Comparison of ENCODE assay signal across 14 cellular contexts in the genomic region with DNA sequence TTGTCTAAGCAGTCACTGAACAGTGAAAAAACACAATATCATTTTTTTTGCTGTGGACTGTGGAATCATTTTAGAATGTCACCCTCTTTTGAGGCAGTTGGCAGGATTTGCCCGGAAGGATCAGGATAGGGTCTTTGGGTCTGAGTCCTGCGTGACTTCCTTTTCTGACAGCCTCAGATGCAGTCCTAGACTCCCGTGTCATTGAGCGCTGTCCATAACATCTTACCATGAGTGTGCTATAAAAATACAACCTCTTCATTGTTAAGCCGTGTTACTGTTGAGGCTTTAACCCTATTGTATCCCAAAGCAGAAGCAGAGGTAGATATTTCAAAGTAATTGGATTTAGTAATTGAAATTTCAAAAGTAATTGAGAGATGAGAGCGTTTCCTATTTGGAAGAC. TPM values are rescaled to one million over a fixed set of nuclear protein-coding genes. Genes with fewer than 3 reads are reported as not detected.
DNase-seq lines count a peak whose midpoint lies in the region; ATAC-seq and TF ChIP-seq lines count a peak whose summit lies in the region.
"Had no signal": no experiment of that assay in that cellular context is flagged by ENCODE, and none has a peak within 500 bp of the region (broad histone marks: within the 10 kb centered on the region; RNA-seq: fewer than 3 reads in every experiment).

No MANE protein-coding gene starts in this region.

- TF ChIP-seq CTCF in activated CD8-positive, alpha-beta T cell treated with anti-CD3 and anti-CD28 coated beads for 36 hours (IDR thresholded peaks at IDR 0.05): no peak
- TF ChIP-seq CTCF in left lung (IDR thresholded peaks at IDR 0.05) (no peak), esophagus muscularis mucosa (IDR thresholded peaks at IDR 0.05) (no peak)

- no peak for ATAC-seq in activated CD8-positive, alpha-beta T cell treated with anti-CD3 and anti-CD28 coated beads for 36 hours
- ATAC-seq in activated CD8-positive, alpha-beta T cell treated with anti-CD3 and anti-CD28 coated beads, Interleukin-2, amount 10 ng/mL, durations not matched to agents 7 days and 5 days: no peak
- no peak for ATAC-seq in activated naive CD8-positive, alpha-beta T cell treated with anti-CD3 and anti-CD28 coated beads, Interleukin-2, amount 50 U/mL, for 24 hours
- ATAC-seq in left lung: peak; percentile 43
- ATAC-seq: activated CD4-positive, CD25-positive, alpha-beta regulatory T cell treated with anti-CD3 and anti-CD28 coated beads, Interleukin-2, amount 50 U/mL, for 24 hours; left colon had no signal

- H3K27ac Mint-ChIP-seq in activated CD8-positive, alpha-beta T cell treated with anti-CD3 and anti-CD28 coated beads for 36 hours: peak overlapping the region; percentile 16
- H3K27ac Mint-ChIP-seq in activated CD8-positive, alpha-beta T cell treated with anti-CD3 and anti-CD28 coated beads, Interleukin-2, amount 10 ng/mL, durations not matched to agents 7 days and 5 days: no peak overlapping the region
- H3K27ac Mint-ChIP-seq in activated naive CD8-positive, alpha-beta T cell treated with anti-CD3 and anti-CD28 coated beads, Interleukin-2, amount 50 U/mL, for 24 hours: peak overlapping the region; percentile 66

- no peak overlapping the region for H3K4me3 ChIP-seq in left lung
- H3K4me3 ChIP-seq in esophagus muscularis mucosa: no peak overlapping the region

- peaks cover 33% of the 10 kb centered on the region for H3K36me3 Mint-ChIP-seq in activated CD8-positive, alpha-beta T cell treated with anti-CD3 and anti-CD28 coated beads for 36 hours (ENCODE audit: low read depth)
- peaks cover 20% of the 10 kb centered on the region for H3K36me3 Mint-ChIP-seq in activated CD8-positive, alpha-beta T cell treated with anti-CD3 and anti-CD28 coated beads, Interleukin-2, amount 10 ng/mL, durations not matched to agents 7 days and 5 days (ENCODE audit: low read depth)
- H3K36me3 Mint-ChIP-seq in activated naive CD8-positive, alpha-beta T cell treated with anti-CD3 and anti-CD28 coated beads, Interleukin-2, amount 50 U/mL, for 24 hours (ENCODE audit: low read depth): peaks cover 23% of the 10 kb centered on the region

- DNase-seq in activated CD8-positive, alpha-beta T cell treated with anti-CD3 and anti-CD28 coated beads for 36 hours: no peak
- DNase-seq in activated CD8-positive, alpha-beta T cell treated with anti-CD3 and anti-CD28 coated beads, Interleukin-2, amount 10 ng/mL, durations not matched to agents 7 days and 5 days: no peak
- no peak for DNase-seq in activated naive CD8-positive, alpha-beta T cell treated with anti-CD3 and anti-CD28 coated beads, Interleukin-2, amount 50 U/mL, for 24 hours
- DNase-seq in left lung (no peak), superior temporal gyrus (ENCODE audit: extremely low spot score) (peak; percentile 53), NCI-H1417 treated with DMSO at 0.1 percent for 48 hours (lab: John Stamatoyannopoulos, UW) (no peak), esophagus muscularis mucosa (ENCODE audit: extremely low spot score) (no peak), MV-4-11 (lab: John Stamatoyannopoulos, UW) (no peak)
- DNase-seq: activated gamma-delta T cell treated with Interleukin-2 at 50 U/mL for 16 hours; left colon; NCI-H446; stimulated activated CD4-positive, alpha-beta T cell treated with anti-CD3 and anti-CD28 coated beads, Interleukin-4, amount 100 ng/mL, for 1 hour had no signal

- H3K27ac ChIP-seq in left lung (peak overlapping the region in 1 of 2 donors; percentile 1), esophagus muscularis mucosa (replicated peaks in 1 of 4) (no peak overlapping the region)
- H3K27ac ChIP-seq: RWPE1 had no signal

- no peaks in the 10 kb centered on the region for H3K36me3 ChIP-seq in left lung
- H3K36me3 ChIP-seq in esophagus muscularis mucosa: no peaks in the 10 kb centered on the region

- peaks cover 19% of the 10 kb centered on the region for H3K9me3 Mint-ChIP-seq in activated CD8-positive, alpha-beta T cell treated with anti-CD3 and anti-CD28 coated beads for 36 hours
- peaks cover 9% of the 10 kb centered on the region for H3K9me3 Mint-ChIP-seq in activated CD8-positive, alpha-beta T cell treated with anti-CD3 and anti-CD28 coated beads, Interleukin-2, amount 10 ng/mL, durations not matched to agents 7 days and 5 days (ENCODE audit: insufficient read depth)
- peaks cover 6% of the 10 kb centered on the region for H3K9me3 Mint-ChIP-seq in activated naive CD8-positive, alpha-beta T cell treated with anti-CD3 and anti-CD28 coated beads, Interleukin-2, amount 50 U/mL, for 24 hours

- H3K27me3 ChIP-seq in left lung (no peaks in the 10 kb centered on the region), esophagus muscularis mucosa (no peaks in the 10 kb centered on the region)

- POLR2A ChIA-PET in activated CD8-positive, alpha-beta T cell treated with anti-CD3 and anti-CD28 coated beads for 36 hours (lab: Charles Lee): interaction anchor here (0.7 to 1.8 kb wide), 2 partner anchors 11 to 156 kb away, joined by 3 to 5 read pairs; no protein-coding TSS in a partner anchor
- POLR2A ChIA-PET in activated CD8-positive, alpha-beta T cell treated with anti-CD3 and anti-CD28 coated beads, Interleukin-2, amount 10 ng/mL, durations not matched to agents 7 days and 5 days (lab: Charles Lee): interaction anchor here (1.1 to 1.3 kb wide), 2 partner anchors 12 to 213 kb away, joined by 3 read pairs; no protein-coding TSS in a partner anchor

- H3K4me3 Mint-ChIP-seq in activated CD8-positive, alpha-beta T cell treated with anti-CD3 and anti-CD28 coated beads for 36 hours: peak overlapping the region; percentile 9
- H3K4me3 Mint-ChIP-seq in activated CD8-positive, alpha-beta T cell treated with anti-CD3 and anti-CD28 coated beads, Interleukin-2, amount 10 ng/mL, durations not matched to agents 7 days and 5 days: no peak overlapping the region
- H3K4me3 Mint-ChIP-seq in activated naive CD8-positive, alpha-beta T cell treated with anti-CD3 and anti-CD28 coated beads, Interleukin-2, amount 50 U/mL, for 24 hours: no peak overlapping the region

- no peaks in the 10 kb centered on the region for H3K27me3 Mint-ChIP-seq in activated CD8-positive, alpha-beta T cell treated with anti-CD3 and anti-CD28 coated beads for 36 hours
- no peaks in the 10 kb centered on the region for H3K27me3 Mint-ChIP-seq in activated CD8-positive, alpha-beta T cell treated with anti-CD3 and anti-CD28 coated beads, Interleukin-2, amount 10 ng/mL, durations not matched to agents 7 days and 5 days (ENCODE audit: low read depth)
- H3K27me3 Mint-ChIP-seq in activated naive CD8-positive, alpha-beta T cell treated with anti-CD3 and anti-CD28 coated beads, Interleukin-2, amount 50 U/mL, for 24 hours: no peaks in the 10 kb centered on the region

- H3K4me1 Mint-ChIP-seq in activated CD8-positive, alpha-beta T cell treated with anti-CD3 and anti-CD28 coated beads for 36 hours (ENCODE audit: low read depth): peaks cover 85% of the 10 kb centered on the region
- peaks cover 57% of the 10 kb centered on the region for H3K4me1 Mint-ChIP-seq in activated CD8-positive, alpha-beta T cell treated with anti-CD3 and anti-CD28 coated beads, Interleukin-2, amount 10 ng/mL, durations not matched to agents 7 days and 5 days (ENCODE audit: low read depth)
- peaks cover 89% of the 10 kb centered on the region for H3K4me1 Mint-ChIP-seq in activated naive CD8-positive, alpha-beta T cell treated with anti-CD3 and anti-CD28 coated beads, Interleukin-2, amount 50 U/mL, for 24 hours

- WGBS in esophagus muscularis mucosa: 73% methylated on average over 6 of the region's 6 CpGs

- H3K9me3 ChIP-seq in left lung: no peaks in the 10 kb centered on the region
- no peaks in the 10 kb centered on the region for H3K9me3 ChIP-seq in esophagus muscularis mucosa

- CTCF ChIA-PET in activated CD8-positive, alpha-beta T cell treated with anti-CD3 and anti-CD28 coated beads for 36 hours (lab: Charles Lee): interaction anchor here (1.2 kb wide), 1 partner anchor 141 kb away, joined by 4 read pairs; no protein-coding TSS in a partner anchor
- CTCF ChIA-PET in activated CD8-positive, alpha-beta T cell treated with anti-CD3 and anti-CD28 coated beads, Interleukin-2, amount 10 ng/mL, durations not matched to agents 7 days and 5 days (lab: Charles Lee): interaction anchor here (3.1 kb wide), 1 partner anchor 16 kb away, joined by 7 read pairs; no protein-coding TSS in a partner anchor

- TF ChIP-seq EP300 in esophagus muscularis mucosa (IDR thresholded peaks at IDR 0.05): no peak

- intact Hi-C loops in activated CD8-positive, alpha-beta T cell treated with anti-CD3 and anti-CD28 coated beads for 36 hours (cut with micrococcal nuclease): no loop called here
- intact Hi-C loops in left lung (cut with DNase I): no loop called here
- intact Hi-C loops in esophagus muscularis mucosa (cut with DNase I): no loop called here

- no peak for TF ChIP-seq POLR2A in esophagus muscularis mucosa (IDR thresholded peaks at IDR 0.05; ENCODE audit: low read depth)

- H3K4me1 ChIP-seq in left lung (peaks cover 12 to 52% of the 10 kb centered on the region in 2 donors), esophagus muscularis mucosa (peaks cover 41 to 72% (median 67%) of the 10 kb centered on the region in 4 donors)

RNA-seq across cellular contexts. Expression of gene ARID1B, which starts 30.6 kb away (rescaled TPM):
- total RNA-seq in activated CD8-positive, alpha-beta T cell treated with anti-CD3 and anti-CD28 coated beads for 36 hours: 10 to 100 TPM; 36.9 to 38.9 TPM
- total RNA-seq in activated CD8-positive, alpha-beta T cell treated with anti-CD3 and anti-CD28 coated beads, Interleukin-2, amount 10 ng/mL, durations not matched to agents 7 days and 5 days: 10 to 100 TPM; 60.9 to 62.4 TPM
- total RNA-seq in left lung: 10 to 100 TPM; 67.6 to 69.5 TPM
- 10 to 100 TPM; 55.0 to 87.2 (median 72.7) TPM for total RNA-seq in esophagus muscularis mucosa
